ENCODE assay signal across 2 cellular contexts in the genomic region with DNA sequence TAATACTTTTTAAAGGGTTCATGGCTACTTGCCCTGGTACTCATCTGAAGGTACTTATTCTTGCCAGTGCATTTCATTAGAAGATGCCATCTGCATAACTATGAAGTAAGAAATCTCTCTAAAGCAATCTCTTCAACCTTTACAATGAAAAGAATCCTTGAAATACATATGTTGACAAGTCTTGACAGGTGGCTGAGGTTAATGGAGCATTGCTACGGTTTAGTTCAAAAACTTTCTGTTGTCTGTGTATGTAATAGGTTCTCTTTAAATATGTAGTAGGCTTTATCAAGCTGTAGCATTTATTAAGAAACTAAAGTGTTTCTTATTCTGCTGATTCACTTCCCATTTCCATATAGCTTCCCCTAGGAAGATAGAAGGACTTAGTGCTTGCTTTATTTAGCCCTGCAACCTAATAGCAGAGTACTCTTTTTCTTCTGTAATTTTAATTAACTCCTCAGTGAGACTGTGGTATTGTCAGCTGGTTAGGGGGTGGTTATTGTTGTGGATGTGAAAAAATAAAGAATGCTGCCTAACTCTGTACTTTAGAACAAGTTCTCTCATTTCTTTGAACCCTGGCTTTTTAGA.
TF ChIP-seq lines count a peak whose summit lies in the region.

No MANE protein-coding gene starts in this region.

TF ChIP-seq in GM23338, 12 proteins besides CTCF, POLR2A, EP300 and RAD21 (continued from another document):
- TF ChIP-seq, protein P1, sequence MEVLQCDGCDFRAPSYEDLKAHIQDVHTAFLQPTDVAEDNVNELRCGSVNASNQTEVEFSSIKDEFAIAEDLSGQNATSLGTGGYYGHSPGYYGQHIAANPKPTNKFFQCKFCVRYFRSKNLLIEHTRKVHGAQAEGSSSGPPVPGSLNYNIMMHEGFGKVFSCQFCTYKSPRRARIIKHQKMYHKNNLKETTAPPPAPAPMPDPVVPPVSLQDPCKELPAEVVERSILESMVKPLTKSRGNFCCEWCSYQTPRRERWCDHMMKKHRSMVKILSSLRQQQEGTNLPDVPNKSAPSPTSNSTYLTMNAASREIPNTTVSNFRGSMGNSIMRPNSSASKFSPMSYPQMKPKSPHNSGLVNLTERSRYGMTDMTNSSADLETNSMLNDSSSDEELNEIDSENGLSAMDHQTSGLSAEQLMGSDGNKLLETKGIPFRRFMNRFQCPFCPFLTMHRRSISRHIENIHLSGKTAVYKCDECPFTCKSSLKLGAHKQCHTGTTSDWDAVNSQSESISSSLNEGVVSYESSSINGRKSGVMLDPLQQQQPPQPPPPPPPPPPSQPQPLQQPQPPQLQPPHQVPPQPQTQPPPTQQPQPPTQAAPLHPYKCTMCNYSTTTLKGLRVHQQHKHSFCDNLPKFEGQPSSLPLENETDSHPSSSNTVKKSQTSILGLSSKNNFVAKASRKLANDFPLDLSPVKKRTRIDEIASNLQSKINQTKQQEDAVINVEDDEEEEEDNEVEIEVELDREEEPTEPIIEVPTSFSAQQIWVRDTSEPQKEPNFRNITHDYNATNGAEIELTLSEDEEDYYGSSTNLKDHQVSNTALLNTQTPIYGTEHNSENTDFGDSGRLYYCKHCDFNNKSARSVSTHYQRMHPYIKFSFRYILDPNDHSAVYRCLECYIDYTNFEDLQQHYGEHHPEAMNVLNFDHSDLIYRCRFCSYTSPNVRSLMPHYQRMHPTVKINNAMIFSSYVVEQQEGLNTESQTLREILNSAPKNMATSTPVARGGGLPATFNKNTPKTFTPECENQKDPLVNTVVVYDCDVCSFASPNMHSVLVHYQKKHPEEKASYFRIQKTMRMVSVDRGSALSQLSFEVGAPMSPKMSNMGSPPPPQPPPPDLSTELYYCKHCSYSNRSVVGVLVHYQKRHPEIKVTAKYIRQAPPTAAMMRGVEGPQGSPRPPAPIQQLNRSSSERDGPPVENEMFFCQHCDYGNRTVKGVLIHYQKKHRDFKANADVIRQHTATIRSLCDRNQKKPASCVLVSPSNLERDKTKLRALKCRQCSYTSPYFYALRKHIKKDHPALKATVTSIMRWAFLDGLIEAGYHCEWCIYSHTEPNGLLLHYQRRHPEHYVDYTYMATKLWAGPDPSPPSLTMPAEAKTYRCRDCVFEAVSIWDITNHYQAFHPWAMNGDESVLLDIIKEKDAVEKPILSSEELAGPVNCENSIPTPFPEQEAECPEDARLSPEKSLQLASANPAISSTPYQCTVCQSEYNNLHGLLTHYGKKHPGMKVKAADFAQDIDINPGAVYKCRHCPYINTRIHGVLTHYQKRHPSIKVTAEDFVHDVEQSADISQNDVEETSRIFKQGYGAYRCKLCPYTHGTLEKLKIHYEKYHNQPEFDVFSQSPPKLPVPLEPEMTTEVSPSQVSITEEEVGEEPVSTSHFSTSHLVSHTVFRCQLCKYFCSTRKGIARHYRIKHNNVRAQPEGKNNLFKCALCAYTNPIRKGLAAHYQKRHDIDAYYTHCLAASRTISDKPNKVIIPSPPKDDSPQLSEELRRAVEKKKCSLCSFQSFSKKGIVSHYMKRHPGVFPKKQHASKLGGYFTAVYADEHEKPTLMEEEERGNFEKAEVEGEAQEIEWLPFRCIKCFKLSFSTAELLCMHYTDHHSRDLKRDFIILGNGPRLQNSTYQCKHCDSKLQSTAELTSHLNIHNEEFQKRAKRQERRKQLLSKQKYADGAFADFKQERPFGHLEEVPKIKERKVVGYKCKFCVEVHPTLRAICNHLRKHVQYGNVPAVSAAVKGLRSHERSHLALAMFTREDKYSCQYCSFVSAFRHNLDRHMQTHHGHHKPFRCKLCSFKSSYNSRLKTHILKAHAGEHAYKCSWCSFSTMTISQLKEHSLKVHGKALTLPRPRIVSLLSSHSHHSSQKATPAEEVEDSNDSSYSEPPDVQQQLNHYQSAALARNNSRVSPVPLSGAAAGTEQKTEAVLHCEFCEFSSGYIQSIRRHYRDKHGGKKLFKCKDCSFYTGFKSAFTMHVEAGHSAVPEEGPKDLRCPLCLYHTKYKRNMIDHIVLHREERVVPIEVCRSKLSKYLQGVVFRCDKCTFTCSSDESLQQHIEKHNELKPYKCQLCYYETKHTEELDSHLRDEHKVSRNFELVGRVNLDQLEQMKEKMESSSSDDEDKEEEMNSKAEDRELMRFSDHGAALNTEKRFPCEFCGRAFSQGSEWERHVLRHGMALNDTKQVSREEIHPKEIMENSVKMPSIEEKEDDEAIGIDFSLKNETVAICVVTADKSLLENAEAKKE (CRISPR knock-in tag; IDR thresholded peaks at IDR 0.05) = no peak
- TF ChIP-seq, protein P2, sequence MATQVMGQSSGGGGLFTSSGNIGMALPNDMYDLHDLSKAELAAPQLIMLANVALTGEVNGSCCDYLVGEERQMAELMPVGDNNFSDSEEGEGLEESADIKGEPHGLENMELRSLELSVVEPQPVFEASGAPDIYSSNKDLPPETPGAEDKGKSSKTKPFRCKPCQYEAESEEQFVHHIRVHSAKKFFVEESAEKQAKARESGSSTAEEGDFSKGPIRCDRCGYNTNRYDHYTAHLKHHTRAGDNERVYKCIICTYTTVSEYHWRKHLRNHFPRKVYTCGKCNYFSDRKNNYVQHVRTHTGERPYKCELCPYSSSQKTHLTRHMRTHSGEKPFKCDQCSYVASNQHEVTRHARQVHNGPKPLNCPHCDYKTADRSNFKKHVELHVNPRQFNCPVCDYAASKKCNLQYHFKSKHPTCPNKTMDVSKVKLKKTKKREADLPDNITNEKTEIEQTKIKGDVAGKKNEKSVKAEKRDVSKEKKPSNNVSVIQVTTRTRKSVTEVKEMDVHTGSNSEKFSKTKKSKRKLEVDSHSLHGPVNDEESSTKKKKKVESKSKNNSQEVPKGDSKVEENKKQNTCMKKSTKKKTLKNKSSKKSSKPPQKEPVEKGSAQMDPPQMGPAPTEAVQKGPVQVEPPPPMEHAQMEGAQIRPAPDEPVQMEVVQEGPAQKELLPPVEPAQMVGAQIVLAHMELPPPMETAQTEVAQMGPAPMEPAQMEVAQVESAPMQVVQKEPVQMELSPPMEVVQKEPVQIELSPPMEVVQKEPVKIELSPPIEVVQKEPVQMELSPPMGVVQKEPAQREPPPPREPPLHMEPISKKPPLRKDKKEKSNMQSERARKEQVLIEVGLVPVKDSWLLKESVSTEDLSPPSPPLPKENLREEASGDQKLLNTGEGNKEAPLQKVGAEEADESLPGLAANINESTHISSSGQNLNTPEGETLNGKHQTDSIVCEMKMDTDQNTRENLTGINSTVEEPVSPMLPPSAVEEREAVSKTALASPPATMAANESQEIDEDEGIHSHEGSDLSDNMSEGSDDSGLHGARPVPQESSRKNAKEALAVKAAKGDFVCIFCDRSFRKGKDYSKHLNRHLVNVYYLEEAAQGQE (IDR thresholded peaks at IDR 0.05; ENCODE audit: unreplicated experiment) = no peak
- no peak for TF ChIP-seq NANOG (IDR thresholded peaks at IDR 0.05; ENCODE audit: borderline replicate concordance)

TF ChIP-seq in WTC11, 78 proteins besides CTCF, POLR2A, EP300 and RAD21 (continued from another document):
- no peak for TF ChIP-seq SP1 (CRISPR knock-in tag; conservative IDR thresholded peaks at IDR 0.05)
- TF ChIP-seq, protein P3, sequence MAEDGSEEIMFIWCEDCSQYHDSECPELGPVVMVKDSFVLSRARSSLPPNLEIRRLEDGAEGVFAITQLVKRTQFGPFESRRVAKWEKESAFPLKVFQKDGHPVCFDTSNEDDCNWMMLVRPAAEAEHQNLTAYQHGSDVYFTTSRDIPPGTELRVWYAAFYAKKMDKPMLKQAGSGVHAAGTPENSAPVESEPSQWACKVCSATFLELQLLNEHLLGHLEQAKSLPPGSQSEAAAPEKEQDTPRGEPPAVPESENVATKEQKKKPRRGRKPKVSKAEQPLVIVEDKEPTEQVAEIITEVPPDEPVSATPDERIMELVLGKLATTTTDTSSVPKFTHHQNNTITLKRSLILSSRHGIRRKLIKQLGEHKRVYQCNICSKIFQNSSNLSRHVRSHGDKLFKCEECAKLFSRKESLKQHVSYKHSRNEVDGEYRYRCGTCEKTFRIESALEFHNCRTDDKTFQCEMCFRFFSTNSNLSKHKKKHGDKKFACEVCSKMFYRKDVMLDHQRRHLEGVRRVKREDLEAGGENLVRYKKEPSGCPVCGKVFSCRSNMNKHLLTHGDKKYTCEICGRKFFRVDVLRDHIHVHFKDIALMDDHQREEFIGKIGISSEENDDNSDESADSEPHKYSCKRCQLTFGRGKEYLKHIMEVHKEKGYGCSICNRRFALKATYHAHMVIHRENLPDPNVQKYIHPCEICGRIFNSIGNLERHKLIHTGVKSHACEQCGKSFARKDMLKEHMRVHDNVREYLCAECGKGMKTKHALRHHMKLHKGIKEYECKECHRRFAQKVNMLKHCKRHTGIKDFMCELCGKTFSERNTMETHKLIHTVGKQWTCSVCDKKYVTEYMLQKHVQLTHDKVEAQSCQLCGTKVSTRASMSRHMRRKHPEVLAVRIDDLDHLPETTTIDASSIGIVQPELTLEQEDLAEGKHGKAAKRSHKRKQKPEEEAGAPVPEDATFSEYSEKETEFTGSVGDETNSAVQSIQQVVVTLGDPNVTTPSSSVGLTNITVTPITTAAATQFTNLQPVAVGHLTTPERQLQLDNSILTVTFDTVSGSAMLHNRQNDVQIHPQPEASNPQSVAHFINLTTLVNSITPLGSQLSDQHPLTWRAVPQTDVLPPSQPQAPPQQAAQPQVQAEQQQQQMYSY (CRISPR knock-in tag; IDR thresholded peaks at IDR 0.05) = no peak
- no peak for TF ChIP-seq ZNF423 (CRISPR knock-in tag; IDR thresholded peaks at IDR 0.05)
- no peak for TF ChIP-seq NFYB (CRISPR knock-in tag; conservative IDR thresholded peaks at IDR 0.05; ENCODE audit: low read depth)
- TF ChIP-seq JAZF1 (CRISPR knock-in tag; IDR thresholded peaks at IDR 0.05) = no peak
- no peak for TF ChIP-seq MXD4 (CRISPR knock-in tag; IDR thresholded peaks at IDR 0.05; ENCODE audit: borderline replicate concordance)
- TF ChIP-seq, protein P4, sequence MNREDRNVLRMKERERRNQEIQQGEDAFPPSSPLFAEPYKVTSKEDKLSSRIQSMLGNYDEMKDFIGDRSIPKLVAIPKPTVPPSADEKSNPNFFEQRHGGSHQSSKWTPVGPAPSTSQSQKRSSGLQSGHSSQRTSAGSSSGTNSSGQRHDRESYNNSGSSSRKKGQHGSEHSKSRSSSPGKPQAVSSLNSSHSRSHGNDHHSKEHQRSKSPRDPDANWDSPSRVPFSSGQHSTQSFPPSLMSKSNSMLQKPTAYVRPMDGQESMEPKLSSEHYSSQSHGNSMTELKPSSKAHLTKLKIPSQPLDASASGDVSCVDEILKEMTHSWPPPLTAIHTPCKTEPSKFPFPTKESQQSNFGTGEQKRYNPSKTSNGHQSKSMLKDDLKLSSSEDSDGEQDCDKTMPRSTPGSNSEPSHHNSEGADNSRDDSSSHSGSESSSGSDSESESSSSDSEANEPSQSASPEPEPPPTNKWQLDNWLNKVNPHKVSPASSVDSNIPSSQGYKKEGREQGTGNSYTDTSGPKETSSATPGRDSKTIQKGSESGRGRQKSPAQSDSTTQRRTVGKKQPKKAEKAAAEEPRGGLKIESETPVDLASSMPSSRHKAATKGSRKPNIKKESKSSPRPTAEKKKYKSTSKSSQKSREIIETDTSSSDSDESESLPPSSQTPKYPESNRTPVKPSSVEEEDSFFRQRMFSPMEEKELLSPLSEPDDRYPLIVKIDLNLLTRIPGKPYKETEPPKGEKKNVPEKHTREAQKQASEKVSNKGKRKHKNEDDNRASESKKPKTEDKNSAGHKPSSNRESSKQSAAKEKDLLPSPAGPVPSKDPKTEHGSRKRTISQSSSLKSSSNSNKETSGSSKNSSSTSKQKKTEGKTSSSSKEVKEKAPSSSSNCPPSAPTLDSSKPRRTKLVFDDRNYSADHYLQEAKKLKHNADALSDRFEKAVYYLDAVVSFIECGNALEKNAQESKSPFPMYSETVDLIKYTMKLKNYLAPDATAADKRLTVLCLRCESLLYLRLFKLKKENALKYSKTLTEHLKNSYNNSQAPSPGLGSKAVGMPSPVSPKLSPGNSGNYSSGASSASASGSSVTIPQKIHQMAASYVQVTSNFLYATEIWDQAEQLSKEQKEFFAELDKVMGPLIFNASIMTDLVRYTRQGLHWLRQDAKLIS (CRISPR knock-in tag; IDR thresholded peaks at IDR 0.05; ENCODE audit: borderline replicate concordance) = no peak
- no peak for TF ChIP-seq FOXJ3 (CRISPR knock-in tag; IDR thresholded peaks at IDR 0.05; ENCODE audit: borderline replicate concordance)
- TF ChIP-seq FOXP1 (CRISPR knock-in tag; IDR thresholded peaks at IDR 0.05; ENCODE audit: borderline replicate concordance) = no peak
- no peak for TF ChIP-seq RELA (CRISPR knock-in tag; IDR thresholded peaks at IDR 0.05; ENCODE audit: borderline replicate concordance)
- no peak for TF ChIP-seq GTF2I (CRISPR knock-in tag; conservative IDR thresholded peaks at IDR 0.05)
- TF ChIP-seq ESRRA (CRISPR knock-in tag; IDR thresholded peaks at IDR 0.05; ENCODE audit: borderline replicate concordance) = no peak
- TF ChIP-seq EMX1 (CRISPR knock-in tag; IDR thresholded peaks at IDR 0.05) = no peak
TF ChIP-seq in WTC11: peak in this region for 0.
